In the genomic region with DNA sequence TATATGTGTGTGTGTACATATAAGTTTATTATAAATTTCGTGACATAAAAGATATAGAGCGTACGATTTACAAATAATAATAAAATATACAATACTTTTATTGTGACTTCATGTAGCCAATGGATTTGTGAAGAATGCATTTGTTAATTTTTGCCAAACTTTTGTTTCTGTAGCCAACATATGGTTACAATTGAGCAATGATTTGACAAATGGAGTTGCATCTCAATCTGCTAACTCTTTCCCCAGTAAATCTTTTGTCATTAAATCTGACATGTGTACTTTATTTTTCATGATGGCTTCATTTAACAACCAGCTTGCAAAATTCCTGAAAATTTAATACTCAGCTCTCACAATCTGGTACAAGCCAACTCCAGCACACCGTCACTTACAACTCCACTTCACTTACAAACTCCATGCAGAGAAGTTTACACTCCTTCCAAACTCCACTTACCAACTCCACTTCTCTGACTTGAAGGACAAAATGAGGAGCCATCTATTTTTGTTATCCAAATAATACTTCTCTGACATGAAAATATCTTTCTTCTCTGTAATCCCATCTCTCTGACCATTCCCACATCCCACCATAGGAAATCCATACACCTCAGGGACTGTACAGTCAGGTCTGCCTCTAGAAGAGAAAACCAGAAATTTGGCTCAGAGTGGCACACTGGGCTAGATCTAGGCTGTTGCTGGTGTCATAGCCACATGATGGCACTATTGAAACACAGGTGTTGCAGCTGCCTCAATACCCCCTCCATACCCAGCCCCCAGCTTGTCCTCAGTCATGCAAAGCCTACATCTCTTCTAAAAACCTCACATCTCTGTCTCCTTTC, we compare ENCODE assay signal across 8 cellular contexts. TPM values are rescaled to one million over a fixed set of nuclear protein-coding genes. Genes with fewer than 3 reads are reported as not detected.
A peak's percentile ranks its signal among the peaks of the same experiment; 100 is the strongest.
DNase-seq lines count a peak whose midpoint lies in the region; ATAC-seq and TF ChIP-seq lines count a peak whose summit lies in the region.

No MANE protein-coding gene starts in this region.

- no peak overlapping the region for H3K27ac Mint-ChIP-seq in activated B cell treated with CpG ODN at 0.5 μM for 24 hours
- no peak overlapping the region for H3K27ac Mint-ChIP-seq in glutamatergic neuron (ENCODE audit: unreplicated experiment)

- H3K4me1 Mint-ChIP-seq in activated B cell treated with CpG ODN at 0.5 μM for 24 hours: peaks cover 3% of the 10 kb centered on the region
- peaks cover 2% of the 10 kb centered on the region for H3K4me1 Mint-ChIP-seq in glutamatergic neuron (ENCODE audit: low read depth, unreplicated experiment)

- H3K36me3 Mint-ChIP-seq in activated B cell treated with CpG ODN at 0.5 μM for 24 hours (ENCODE audit: low read depth) (no peaks in the 10 kb centered on the region), glutamatergic neuron (ENCODE audit: unreplicated experiment) (no peaks in the 10 kb centered on the region)

- TF ChIP-seq CTCF in activated B cell treated with CpG ODN at 0.5 μM for 24 hours (IDR thresholded peaks at IDR 0.05) (no peak), glutamatergic neuron (IDR thresholded peaks at IDR 0.05; ENCODE audit: partially characterized antibody, unreplicated experiment) (no peak)

- ATAC-seq in activated B cell treated with CpG ODN at 0.5 μM for 24 hours (ENCODE audit: low read depth): peak; percentile 62
- ATAC-seq in HG03520 (IDR thresholded peaks at IDR 0.05; ENCODE audit: unreplicated experiment): no peak
- no peak for ATAC-seq in GM21390 (IDR thresholded peaks at IDR 0.05; ENCODE audit: unreplicated experiment)

- H3K27me3 Mint-ChIP-seq in activated B cell treated with CpG ODN at 0.5 μM for 24 hours: no peaks in the 10 kb centered on the region
- H3K27me3 Mint-ChIP-seq in glutamatergic neuron (ENCODE audit: unreplicated experiment): no peaks in the 10 kb centered on the region

- POLR2A ChIA-PET in activated B cell treated with CpG ODN at 0.5 μM for 24 hours (lab: Charles Lee): no interaction called here

- peak; percentile 6 for DNase-seq in NCI-H2029 (lab: John Stamatoyannopoulos, UW)
- no peak for DNase-seq in NCI-H2029 treated with DMSO at 0.1 percent for 48 hours (lab: John Stamatoyannopoulos, UW)
- DNase-seq in HuH-7.5 (ENCODE audit: low spot score): peak; percentile 22
- no peak for DNase-seq in activated B cell treated with CpG ODN at 0.5 μM for 24 hours
- DNase-seq in iPS-NIHi11 (ENCODE audit: low spot score): peak; percentile 69
- no peak for DNase-seq in glutamatergic neuron

- H3K9me3 Mint-ChIP-seq in activated B cell treated with CpG ODN at 0.5 μM for 24 hours (peaks cover 7% of the 10 kb centered on the region), glutamatergic neuron (ENCODE audit: unreplicated experiment) (no peaks in the 10 kb centered on the region)

- H3K4me3 Mint-ChIP-seq in activated B cell treated with CpG ODN at 0.5 μM for 24 hours (no peak overlapping the region), glutamatergic neuron (ENCODE audit: unreplicated experiment) (no peak overlapping the region)

- CTCF ChIA-PET in activated B cell treated with CpG ODN at 0.5 μM for 24 hours (lab: Charles Lee): interaction anchor here (0.7 kb wide), 1 partner anchor 96 kb away, joined by 3 read pairs; no protein-coding TSS in a partner anchor

- intact Hi-C loops in activated B cell treated with CpG ODN at 0.5 μM for 24 hours (cut with micrococcal nuclease): loop anchor here (1.0 to 2.0 kb wide), 2 partner anchors 95 to 234 kb away; no protein-coding TSS in a partner anchor

RNA-seq across cellular contexts. Expression of a gene that starts 26.6 kb away (rescaled TPM):
- total RNA-seq in activated B cell treated with CpG ODN at 0.5 μM for 24 hours: 9.8 and 10.0 TPM in 2 replicates
- total RNA-seq in glutamatergic neuron (ENCODE audit: unreplicated experiment): 10.3 TPM

RNA-seq across cellular contexts. Expression of a gene that starts 50.7 kb away (rescaled TPM):
- total RNA-seq in activated B cell treated with CpG ODN at 0.5 μM for 24 hours (61.4 and 64.7 TPM in 2 replicates), glutamatergic neuron (ENCODE audit: unreplicated experiment) (103 TPM)

Comparison
In these comparisons a context has a peak if more than half of its experiments do, and no peak if none do; other contexts are left out.
1. DNase-seq: peak in NCI-H2029 (single experiment), HuH-7.5 (single experiment) and iPS-NIHi11 (single experiment); none in NCI-H2029 treated with DMSO at 0.1 percent for 48 hours (single experiment), activated B cell treated with CpG ODN at 0.5 μM for 24 hours (single experiment) and glutamatergic neuron (single experiment).